In genomic region chr1:71080782-71081696, GRCh38 we compare ENCODE assay signal across 1 cellular context.
TF ChIP-seq lines count a peak whose summit lies in the region.

Gene ZRANB2, minus strand, starts transcription at chr1:71081035. Its CDS starts 40 bp downstream, at chr1:71080995.

TF ChIP-seq in HepG2, 621 proteins besides CTCF, POLR2A, EP300 and RAD21 (continued from another document and continues in another):
- TF ChIP-seq DMTF1 (CRISPR knock-in tag; IDR thresholded peaks at IDR 0.05) (no peak), U2AF2 (IDR thresholded peaks at IDR 0.05; ENCODE audit: low read depth, low read length) (no peak), NR1H2 (CRISPR knock-in tag; IDR thresholded peaks at IDR 0.05; ENCODE audit: borderline replicate concordance, low read depth) (no peak), ZFP1 (CRISPR knock-in tag; IDR thresholded peaks at IDR 0.05) (no peak), THAP11 (CRISPR knock-in tag; IDR thresholded peaks at IDR 0.05) (peak; percentile 91), MIER2 (CRISPR knock-in tag; IDR thresholded peaks at IDR 0.05) (0 out of 2 replicates have a peak, but pooled peaks have one; percentile 10), MIXL1 (CRISPR knock-in tag; IDR thresholded peaks at IDR 0.05) (peak; percentile 12; the same call in 1 of the 2 replicates), SRF (IDR thresholded peaks at IDR 0.05; ENCODE audit: low read depth, low read length) (peak; percentile 56; the same call in 1 of the 2 replicates), PHB2 (IDR thresholded peaks at IDR 0.05; ENCODE audit: partially characterized antibody) (no peak), ZFP90 (CRISPR knock-in tag; IDR thresholded peaks at IDR 0.05; ENCODE audit: borderline replicate concordance) (0 out of 2 replicates have a peak, but pooled peaks have one; percentile 29), ZNF331 (CRISPR knock-in tag; IDR thresholded peaks at IDR 0.05) (no peak; the same call in 1 of the 2 replicates), ZNF496 (CRISPR knock-in tag; IDR thresholded peaks at IDR 0.05; ENCODE audit: insufficient replicate concordance) (no peak), EED (CRISPR knock-in tag; IDR thresholded peaks at IDR 0.05) (no peak), ZNF234 (CRISPR knock-in tag; conservative IDR thresholded peaks at IDR 0.05) (0 out of 2 replicates have a peak, but pooled peaks have one; percentile 47), MAZ (IDR thresholded peaks at IDR 0.05; ENCODE audit: borderline replicate concordance, low read depth, low read length) (peak; percentile 30), MAZ (CRISPR knock-in tag; IDR thresholded peaks at IDR 0.05; ENCODE audit: low read depth) (no peak), ZNF615 (CRISPR knock-in tag; IDR thresholded peaks at IDR 0.05; ENCODE audit: borderline replicate concordance) (no peak), ZIK1 (CRISPR knock-in tag; IDR thresholded peaks at IDR 0.05; ENCODE audit: borderline replicate concordance, low read depth) (no peak), ZZZ3 (CRISPR knock-in tag; IDR thresholded peaks at IDR 0.05; ENCODE audit: borderline replicate concordance) (peak; percentile 44; the same call in 1 of the 2 replicates), TAF1 (CRISPR knock-in tag; IDR thresholded peaks at IDR 0.05) (peak; percentile 79), NR2F6 (IDR thresholded peaks at IDR 0.05) (no peak), NR2F6 (CRISPR knock-in tag; IDR thresholded peaks at IDR 0.05) (0 out of 2 replicates have a peak, but pooled peaks have one; percentile 4), KAT7 (CRISPR knock-in tag; IDR thresholded peaks at IDR 0.05; ENCODE audit: borderline replicate concordance) (0 out of 2 replicates have a peak, but pooled peaks have one; percentile 43), ZNF512 (CRISPR knock-in tag; IDR thresholded peaks at IDR 0.05) (no peak), ZNF619 (CRISPR knock-in tag; IDR thresholded peaks at IDR 0.05) (no peak), CHCHD3 (CRISPR knock-in tag; IDR thresholded peaks at IDR 0.05) (no peak), TFE3 (CRISPR knock-in tag; IDR thresholded peaks at IDR 0.05) (no peak), E2F2 (CRISPR knock-in tag; IDR thresholded peaks at IDR 0.05; ENCODE audit: borderline replicate concordance) (no peak), RBFOX2 (IDR thresholded peaks at IDR 0.05; ENCODE audit: low read depth, low read length) (peak; percentile 67), EEA1 (CRISPR knock-in tag; IDR thresholded peaks at IDR 0.05; ENCODE audit: borderline replicate concordance) (no peak)
- TF ChIP-seq, protein P1, sequence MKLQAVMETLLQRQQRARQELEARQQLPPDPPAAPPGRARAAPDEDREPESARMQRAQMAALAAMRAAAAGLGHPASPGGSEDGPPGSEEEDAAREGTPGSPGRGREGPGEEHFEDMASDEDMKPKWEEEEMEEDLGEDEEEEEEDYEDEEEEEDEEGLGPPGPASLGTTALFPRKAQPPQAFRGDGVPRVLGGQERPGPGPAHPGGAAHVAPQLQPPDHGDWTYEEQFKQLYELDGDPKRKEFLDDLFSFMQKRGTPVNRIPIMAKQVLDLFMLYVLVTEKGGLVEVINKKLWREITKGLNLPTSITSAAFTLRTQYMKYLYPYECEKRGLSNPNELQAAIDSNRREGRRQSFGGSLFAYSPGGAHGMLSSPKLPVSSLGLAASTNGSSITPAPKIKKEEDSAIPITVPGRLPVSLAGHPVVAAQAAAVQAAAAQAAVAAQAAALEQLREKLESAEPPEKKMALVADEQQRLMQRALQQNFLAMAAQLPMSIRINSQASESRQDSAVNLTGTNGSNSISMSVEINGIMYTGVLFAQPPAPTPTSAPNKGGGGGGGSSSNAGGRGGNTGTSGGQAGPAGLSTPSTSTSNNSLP (IDR thresholded peaks at IDR 0.05; ENCODE audit: low read depth, low read length), result 0 out of 2 replicates have a peak, but pooled peaks have one; percentile 22
- TF ChIP-seq, protein P2, sequence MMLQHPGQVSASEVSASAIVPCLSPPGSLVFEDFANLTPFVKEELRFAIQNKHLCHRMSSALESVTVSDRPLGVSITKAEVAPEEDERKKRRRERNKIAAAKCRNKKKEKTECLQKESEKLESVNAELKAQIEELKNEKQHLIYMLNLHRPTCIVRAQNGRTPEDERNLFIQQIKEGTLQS (CRISPR knock-in tag; IDR thresholded peaks at IDR 0.05), result no peak
- TF ChIP-seq, protein P3, sequence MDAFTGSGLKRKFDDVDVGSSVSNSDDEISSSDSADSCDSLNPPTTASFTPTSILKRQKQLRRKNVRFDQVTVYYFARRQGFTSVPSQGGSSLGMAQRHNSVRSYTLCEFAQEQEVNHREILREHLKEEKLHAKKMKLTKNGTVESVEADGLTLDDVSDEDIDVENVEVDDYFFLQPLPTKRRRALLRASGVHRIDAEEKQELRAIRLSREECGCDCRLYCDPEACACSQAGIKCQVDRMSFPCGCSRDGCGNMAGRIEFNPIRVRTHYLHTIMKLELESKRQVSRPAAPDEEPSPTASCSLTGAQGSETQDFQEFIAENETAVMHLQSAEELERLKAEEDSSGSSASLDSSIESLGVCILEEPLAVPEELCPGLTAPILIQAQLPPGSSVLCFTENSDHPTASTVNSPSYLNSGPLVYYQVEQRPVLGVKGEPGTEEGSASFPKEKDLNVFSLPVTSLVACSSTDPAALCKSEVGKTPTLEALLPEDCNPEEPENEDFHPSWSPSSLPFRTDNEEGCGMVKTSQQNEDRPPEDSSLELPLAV (CRISPR knock-in tag; conservative IDR thresholded peaks at IDR 0.05; ENCODE audit: low read depth), result no peak
- TF ChIP-seq, protein P4, sequence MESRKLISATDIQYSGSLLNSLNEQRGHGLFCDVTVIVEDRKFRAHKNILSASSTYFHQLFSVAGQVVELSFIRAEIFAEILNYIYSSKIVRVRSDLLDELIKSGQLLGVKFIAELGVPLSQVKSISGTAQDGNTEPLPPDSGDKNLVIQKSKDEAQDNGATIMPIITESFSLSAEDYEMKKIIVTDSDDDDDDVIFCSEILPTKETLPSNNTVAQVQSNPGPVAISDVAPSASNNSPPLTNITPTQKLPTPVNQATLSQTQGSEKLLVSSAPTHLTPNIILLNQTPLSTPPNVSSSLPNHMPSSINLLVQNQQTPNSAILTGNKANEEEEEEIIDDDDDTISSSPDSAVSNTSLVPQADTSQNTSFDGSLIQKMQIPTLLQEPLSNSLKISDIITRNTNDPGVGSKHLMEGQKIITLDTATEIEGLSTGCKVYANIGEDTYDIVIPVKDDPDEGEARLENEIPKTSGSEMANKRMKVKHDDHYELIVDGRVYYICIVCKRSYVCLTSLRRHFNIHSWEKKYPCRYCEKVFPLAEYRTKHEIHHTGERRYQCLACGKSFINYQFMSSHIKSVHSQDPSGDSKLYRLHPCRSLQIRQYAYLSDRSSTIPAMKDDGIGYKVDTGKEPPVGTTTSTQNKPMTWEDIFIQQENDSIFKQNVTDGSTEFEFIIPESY (CRISPR knock-in tag; IDR thresholded peaks at IDR 0.05), result no peak
- TF ChIP-seq, protein P5, sequence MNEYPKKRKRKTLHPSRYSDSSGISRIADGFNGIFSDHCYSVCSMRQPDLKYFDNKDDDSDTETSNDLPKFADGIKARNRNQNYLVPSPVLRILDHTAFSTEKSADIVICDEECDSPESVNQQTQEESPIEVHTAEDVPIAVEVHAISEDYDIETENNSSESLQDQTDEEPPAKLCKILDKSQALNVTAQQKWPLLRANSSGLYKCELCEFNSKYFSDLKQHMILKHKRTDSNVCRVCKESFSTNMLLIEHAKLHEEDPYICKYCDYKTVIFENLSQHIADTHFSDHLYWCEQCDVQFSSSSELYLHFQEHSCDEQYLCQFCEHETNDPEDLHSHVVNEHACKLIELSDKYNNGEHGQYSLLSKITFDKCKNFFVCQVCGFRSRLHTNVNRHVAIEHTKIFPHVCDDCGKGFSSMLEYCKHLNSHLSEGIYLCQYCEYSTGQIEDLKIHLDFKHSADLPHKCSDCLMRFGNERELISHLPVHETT (CRISPR knock-in tag; conservative IDR thresholded peaks at IDR 0.05), result no peak
- TF ChIP-seq, protein P6, sequence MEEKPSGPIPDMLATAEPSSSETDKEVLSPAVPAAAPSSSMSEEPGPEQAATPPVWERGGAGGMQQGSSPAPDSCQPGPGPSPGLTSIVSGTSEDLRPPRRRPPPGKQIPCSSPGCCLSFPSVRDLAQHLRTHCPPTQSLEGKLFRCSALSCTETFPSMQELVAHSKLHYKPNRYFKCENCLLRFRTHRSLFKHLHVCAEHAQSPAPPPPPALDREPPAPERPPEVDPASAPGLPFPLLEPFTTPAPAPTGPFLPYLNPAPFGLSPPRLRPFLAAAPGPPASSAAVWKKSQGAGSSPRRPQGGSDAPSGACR (CRISPR knock-in tag; IDR thresholded peaks at IDR 0.05), result no peak
- TF ChIP-seq, protein P7, sequence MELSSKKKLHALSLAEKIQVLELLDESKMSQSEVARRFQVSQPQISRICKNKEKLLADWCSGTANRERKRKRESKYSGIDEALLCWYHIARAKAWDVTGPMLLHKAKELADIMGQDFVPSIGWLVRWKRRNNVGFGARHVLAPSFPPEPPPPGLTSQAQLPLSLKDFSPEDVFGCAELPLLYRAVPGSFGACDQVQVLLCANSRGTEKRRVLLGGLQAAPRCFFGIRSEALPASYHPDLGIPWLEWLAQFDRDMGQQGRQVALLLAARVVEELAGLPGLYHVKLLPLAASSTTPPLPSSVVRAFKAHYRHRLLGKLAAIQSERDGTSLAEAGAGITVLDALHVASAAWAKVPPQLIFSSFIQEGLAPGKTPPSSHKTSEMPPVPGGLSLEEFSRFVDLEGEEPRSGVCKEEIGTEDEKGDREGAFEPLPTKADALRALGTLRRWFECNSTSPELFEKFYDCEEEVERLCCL (CRISPR knock-in tag; IDR thresholded peaks at IDR 0.05; ENCODE audit: borderline replicate concordance), result no peak
- TF ChIP-seq, protein P8, sequence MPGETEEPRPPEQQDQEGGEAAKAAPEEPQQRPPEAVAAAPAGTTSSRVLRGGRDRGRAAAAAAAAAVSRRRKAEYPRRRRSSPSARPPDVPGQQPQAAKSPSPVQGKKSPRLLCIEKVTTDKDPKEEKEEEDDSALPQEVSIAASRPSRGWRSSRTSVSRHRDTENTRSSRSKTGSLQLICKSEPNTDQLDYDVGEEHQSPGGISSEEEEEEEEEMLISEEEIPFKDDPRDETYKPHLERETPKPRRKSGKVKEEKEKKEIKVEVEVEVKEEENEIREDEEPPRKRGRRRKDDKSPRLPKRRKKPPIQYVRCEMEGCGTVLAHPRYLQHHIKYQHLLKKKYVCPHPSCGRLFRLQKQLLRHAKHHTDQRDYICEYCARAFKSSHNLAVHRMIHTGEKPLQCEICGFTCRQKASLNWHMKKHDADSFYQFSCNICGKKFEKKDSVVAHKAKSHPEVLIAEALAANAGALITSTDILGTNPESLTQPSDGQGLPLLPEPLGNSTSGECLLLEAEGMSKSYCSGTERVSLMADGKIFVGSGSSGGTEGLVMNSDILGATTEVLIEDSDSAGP (CRISPR knock-in tag; IDR thresholded peaks at IDR 0.05; ENCODE audit: borderline replicate concordance), result peak; percentile 41; the same call in 1 of the 2 replicates
- TF ChIP-seq, protein P9, sequence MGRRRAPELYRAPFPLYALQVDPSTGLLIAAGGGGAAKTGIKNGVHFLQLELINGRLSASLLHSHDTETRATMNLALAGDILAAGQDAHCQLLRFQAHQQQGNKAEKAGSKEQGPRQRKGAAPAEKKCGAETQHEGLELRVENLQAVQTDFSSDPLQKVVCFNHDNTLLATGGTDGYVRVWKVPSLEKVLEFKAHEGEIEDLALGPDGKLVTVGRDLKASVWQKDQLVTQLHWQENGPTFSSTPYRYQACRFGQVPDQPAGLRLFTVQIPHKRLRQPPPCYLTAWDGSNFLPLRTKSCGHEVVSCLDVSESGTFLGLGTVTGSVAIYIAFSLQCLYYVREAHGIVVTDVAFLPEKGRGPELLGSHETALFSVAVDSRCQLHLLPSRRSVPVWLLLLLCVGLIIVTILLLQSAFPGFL (CRISPR knock-in tag; IDR thresholded peaks at IDR 0.05), result no peak
